In genomic region chr14:67524152-67524963, GRCh38 we compare ENCODE assay signal across 21 cellular contexts. TPM values are rescaled to one million over a fixed set of nuclear protein-coding genes. Genes with fewer than 3 reads are reported as not detected.
DNase-seq lines count a peak whose midpoint lies in the region; ATAC-seq and TF ChIP-seq lines count a peak whose summit lies in the region.
"Had no signal": no experiment of that assay in that cellular context is flagged by ENCODE, and none has a peak within 500 bp of the region (broad histone marks: within the 10 kb centered on the region; RNA-seq: fewer than 3 reads in every experiment).

No MANE protein-coding gene starts in this region.

- intact Hi-C loops in prostate gland (cut with DNase I): no loop called here

- no peaks in the 10 kb centered on the region for H4K20me1 ChIP-seq in BLaER1 treated with 17β-estradiol and CSF1 and Interleukin-3, amounts not matched to agents 10 nM and 100 nM

- no peak for TF ChIP-seq POLR2A in prostate gland (IDR thresholded peaks at IDR 0.05)

- H3K27ac ChIP-seq in BLaER1 treated with 17β-estradiol and CSF1 and Interleukin-3, amounts not matched to agents 10 nM and 100 nM: peak overlapping the region in 1 of 11 experiments; percentile 44; a peak in 1 of 22 replicates
- no peak overlapping the region for H3K27ac ChIP-seq in SJCRH30
- H3K27ac ChIP-seq in prostate gland: no peak overlapping the region
- H3K27ac ChIP-seq: breast epithelium, left lung, stomach had no signal

- H3K9me3 ChIP-seq in BLaER1 treated with 17β-estradiol and CSF1 and Interleukin-3, amounts not matched to agents 10 nM and 100 nM (replicated peaks in 1 of 11): no peaks in the 10 kb centered on the region
- H3K9me3 ChIP-seq in SJCRH30 (replicated peaks) (no peaks in the 10 kb centered on the region), prostate gland (no peaks in the 10 kb centered on the region)
- H3K9me3 ChIP-seq: breast epithelium, left lung, stomach had no signal

- H3K4me3 ChIP-seq in BLaER1 treated with 17β-estradiol and CSF1 and Interleukin-3, amounts not matched to agents 10 nM and 100 nM: no peak overlapping the region
- H3K4me3 ChIP-seq in SJCRH30 (no peak overlapping the region), prostate gland (no peak overlapping the region)
- H3K4me3 ChIP-seq: breast epithelium, GM23338, left lung, stomach had no signal

- TF ChIP-seq CTCF in prostate gland (IDR thresholded peaks at IDR 0.05): no peak

- H3K9ac ChIP-seq in BLaER1 treated with 17β-estradiol and CSF1 and Interleukin-3, amounts not matched to agents 10 nM and 100 nM: no peak overlapping the region

- H3K27me3 ChIP-seq in BLaER1 treated with 17β-estradiol and CSF1 and Interleukin-3, amounts not matched to agents 10 nM and 100 nM: peaks cover 0 to 34% (median 0%) of the 10 kb centered on the region in 11 experiments; a peak in 4 of 22 replicates
- no peaks in the 10 kb centered on the region for H3K27me3 ChIP-seq in SJCRH30
- no peaks in the 10 kb centered on the region for H3K27me3 ChIP-seq in prostate gland (replicated peaks; ENCODE audit: insufficient read depth)
- H3K27me3 ChIP-seq: breast epithelium had no signal

- peak overlapping the region in 9 of 11 experiments; percentile 5 to 64 (median 39); a peak in 14 of 22 replicates for H3K4me2 ChIP-seq in BLaER1 treated with 17β-estradiol and CSF1 and Interleukin-3, amounts not matched to agents 10 nM and 100 nM
- H3K4me2 ChIP-seq: GM23338 had no signal

- no peak for ATAC-seq in GM18909 (IDR thresholded peaks at IDR 0.05; ENCODE audit: poor library complexity, unreplicated experiment)
- ATAC-seq: activated naive CD4-positive, alpha-beta T cell treated with anti-CD3 and anti-CD28 coated beads, Interleukin-2, amount 50 U/mL, for 72 hours; GM23338; left lung had no signal

- DNase-seq in H4 (ENCODE audit: low spot score) (peak; percentile 49), SJCRH30 (peak; percentile 37 to 47), kidney tubule cell (ENCODE audit: low spot score) (peak; percentile 22), prostate gland (ENCODE audit: low spot score) (no peak), C1 segment of cervical spinal cord (lab: John Stamatoyannopoulos, UW) (no peak)
- DNase-seq in activated CD4-positive, alpha-beta T cell treated with anti-CD3 and anti-CD28 coated beads, Interleukin-2, amount 50 U/mL, for 4 hours: no peak
- DNase-seq: activated CD4-positive, alpha-beta T cell treated with anti-CD3 and anti-CD28 coated beads, Interleukin-2, amount 10 ng/mL, durations not matched to agents 7 days and 5 days; activated T-cell treated with anti-CD3 and anti-CD28 coated beads, Interleukin-2, amount 50 U/mL, for 1 hour; effector CD4-positive, alpha-beta T cell; left lung; NCI-H2029; NCI-H69; stimulated activated CD4-positive, alpha-beta T cell treated with anti-CD3 and anti-CD28 coated beads, Interleukin-15, amount 100 ng/mL, for 24 hours; stomach had no signal

- H3K36me3 ChIP-seq in BLaER1 treated with 17β-estradiol and CSF1 and Interleukin-3, amounts not matched to agents 10 nM and 100 nM: no peaks in the 10 kb centered on the region
- H3K36me3 ChIP-seq in SJCRH30: no peaks in the 10 kb centered on the region
- no peaks in the 10 kb centered on the region for H3K36me3 ChIP-seq in prostate gland
- H3K36me3 ChIP-seq: breast epithelium, left lung, stomach had no signal

- WGBS in prostate gland: 49% methylated on average over 8 of the region's 8 CpGs

- H3K4me1 ChIP-seq in BLaER1 treated with 17β-estradiol and CSF1 and Interleukin-3, amounts not matched to agents 10 nM and 100 nM: peaks cover 5 to 12% (median 8%) of the 10 kb centered on the region in 10 experiments; a peak in 17 of 20 replicates
- no peaks in the 10 kb centered on the region for H3K4me1 ChIP-seq in SJCRH30
- no peaks in the 10 kb centered on the region for H3K4me1 ChIP-seq in prostate gland (replicated peaks)
- H3K4me1 ChIP-seq: breast epithelium, left lung had no signal

RNA-seq across cellular contexts. Expression of gene PLEKHH1, which starts 8.7 kb away (rescaled TPM):
- total RNA-seq in H4 (2014; rRNA removed; shearing (Covaris generic)): 0.94 and 1.8 TPM in 2 replicates
- total RNA-seq in SJCRH30 (2014; rRNA removed; shearing (Covaris generic)): 0.30 and 0.75 TPM in 2 replicates
- total RNA-seq in prostate gland: 10 to 100 TPM; 57.9 to 92.7 TPM
- total RNA-seq: myocyte had no signal

RNA-seq across cellular contexts. Expression of gene TMEM229B, which starts 35.8 kb away (rescaled TPM):
- 4.9 and 5.7 TPM in 2 replicates for total RNA-seq in H4 (2014; rRNA removed; shearing (Covaris generic))
- total RNA-seq in SJCRH30 (2014; rRNA removed; shearing (Covaris generic)): not detected in 2 replicates
- total RNA-seq in prostate gland: 10 to 100 TPM in 1 of 2 donors, 1 to 10 TPM in 1; 5.7 to 85.4 TPM
- total RNA-seq: LHCN-M2 had no signal

Comparison
In these comparisons a context has a peak if more than half of its experiments do, and no peak if none do; other contexts are left out.
1. DNase-seq: peak in H4 (single experiment), SJCRH30 (2 of 2) and kidney tubule cell (single experiment); none in prostate gland (single experiment), activated CD4-positive, alpha-beta T cell treated with anti-CD3 and anti-CD28 coated beads, Interleukin-2, amount 50 U/mL, for 4 hours (0 of 2) and C1 segment of cervical spinal cord (0 of 14).
2. RNA of gene PLEKHH1, which starts 8.7 kb away (total RNA-seq): 57.9 to 92.7 TPM in prostate gland; 0.94 to 1.8 TPM in H4 and 0.30 to 0.75 TPM in SJCRH30; every median in the first group is over 10 times any median in the second.